8 cellular contexts compared by ENCODE assay signal in the genomic region with DNA sequence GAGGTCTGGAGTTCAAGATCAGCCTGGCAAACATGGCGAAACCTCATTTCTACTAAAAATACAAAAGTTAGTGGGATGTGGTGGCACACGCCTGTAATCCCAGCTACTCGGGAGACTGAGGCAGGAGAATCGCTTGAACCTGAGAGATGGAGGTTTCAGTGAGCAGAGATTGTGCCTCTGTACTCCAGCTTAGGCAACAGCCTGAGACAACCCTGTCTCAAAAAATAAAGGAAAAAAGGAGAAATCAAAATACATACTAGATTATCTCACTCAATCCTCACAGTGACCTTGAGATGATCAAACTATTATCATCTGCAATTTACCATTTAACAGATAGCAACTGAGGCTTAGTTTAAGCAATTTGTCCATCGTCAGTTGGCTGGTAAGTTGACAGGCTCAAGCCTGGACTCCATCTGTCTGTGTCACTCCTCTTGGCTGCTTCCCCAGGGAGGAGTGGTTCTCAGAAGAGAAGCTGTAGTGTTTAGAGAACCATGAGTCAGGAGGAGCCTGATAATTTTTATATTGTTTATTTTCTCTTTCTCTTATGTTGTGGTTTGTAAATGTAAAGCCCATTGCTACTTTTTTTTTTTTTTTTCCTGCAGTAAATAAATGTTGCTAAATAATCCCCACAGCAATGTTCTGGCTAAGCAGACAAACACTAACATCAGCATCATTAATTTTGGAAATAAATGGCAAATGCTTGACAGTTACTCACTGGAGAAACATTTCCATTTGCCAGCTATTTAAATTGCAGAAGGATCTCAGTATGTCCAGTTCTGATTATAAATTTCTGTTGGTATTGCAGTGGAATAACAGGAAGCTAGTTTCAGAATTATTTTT. TPM values are rescaled to one million over a fixed set of nuclear protein-coding genes. Genes with fewer than 3 reads are reported as not detected.
DNase-seq lines count a peak whose midpoint lies in the region; ATAC-seq and TF ChIP-seq lines count a peak whose summit lies in the region.
"Not testable (repeated sequence)": the region's sequence is repeated elsewhere in the genome, so short reads cannot be mapped to it uniquely, and the experiment has no call there.

No MANE protein-coding gene starts in this region.

- DNase-seq in DMS 273 treated with DMSO at 0.1 percent for 48 hours (lab: John Stamatoyannopoulos, UW) (peak; percentile 41), NCI-H1092 treated with DMSO at 0.1 percent for 48 hours (lab: John Stamatoyannopoulos, UW) (peak; percentile 23), SHP77 treated with DMSO at 0.1 percent for 48 hours (lab: John Stamatoyannopoulos, UW) (peak; percentile 49), mammary epithelial cell (peak; percentile 80), foreskin fibroblast (peak; percentile 72 to 83), left lung (peak in 1 of 2 donors; percentile 59), psoas muscle (peak; percentile 66 to 75), uterus (peak; percentile 68 to 79)

- not testable (repeated sequence) for H3K9me3 ChIP-seq in mammary epithelial cell (replicated peaks; ENCODE audit: insufficient read depth, low read length); left lung; psoas muscle; uterus

- intact Hi-C loops in mammary epithelial cell (cut with micrococcal nuclease): loop anchor here (10.0 kb wide), 1 partner anchor 262 kb away; no protein-coding TSS in a partner anchor
- intact Hi-C loops in left lung (cut with DNase I); psoas muscle (cut with DNase I); uterus (cut with DNase I; ENCODE audit: low total_unique reads): not testable (repeated sequence)

- H4K20me1 ChIP-seq in mammary epithelial cell (ENCODE audit: insufficient read depth, low read length): not testable (repeated sequence)

- CTCF ChIA-PET in mammary epithelial cell (lab: Charles Lee; ENCODE audit: low non-redundant PET): interaction anchor here (0.7 kb wide), 1 partner anchor 471 kb away, joined by 3 read pairs; no protein-coding TSS in a partner anchor

- not testable (repeated sequence) for H3K36me3 ChIP-seq in mammary epithelial cell (ENCODE audit: insufficient read depth, low read length); left lung; psoas muscle (ENCODE audit: insufficient read depth in 1 of 2, low read depth in 1 of 2); uterus

- in situ Hi-C loops in mammary epithelial cell (cut with MboI; ENCODE audit: low sequenced_read_pairs in 2 of 2): not testable (repeated sequence)

- BruUV-seq in mammary epithelial cell (replicated peaks; lab: Mats Ljungman, UMichigan): not testable (repeated sequence)

- ATAC-seq in left lung: peak; percentile 97
- peak; percentile 95 to 98 (median 97) for ATAC-seq in psoas muscle

- TF ChIP-seq CTCF in mammary epithelial cell (conservative IDR thresholded peaks at IDR 0.05 in 1 of 2, IDR thresholded peaks at IDR 0.05 in 1 of 2; ENCODE audit: extremely low read depth in 1 of 2, insufficient read depth in 1 of 2, low read depth in 1 of 2, low read length in 2 of 2); foreskin fibroblast (IDR thresholded peaks at IDR 0.05; ENCODE audit: low read depth, low read length); left lung (IDR thresholded peaks at IDR 0.05); psoas muscle (IDR thresholded peaks at IDR 0.05); uterus (IDR thresholded peaks at IDR 0.05): not testable (repeated sequence)

- H3K4me3 ChIP-seq in mammary epithelial cell (replicated peaks in 1 of 3; ENCODE audit: insufficient read depth in 1 of 3, low read depth in 2 of 3, low read length in 3 of 3); foreskin fibroblast (ENCODE audit: low read depth in 1 of 2, low read length in 2 of 2); left lung; uterus: not testable (repeated sequence)
- H3K4me3 ChIP-seq in psoas muscle: peak overlapping the region; percentile 32

- not testable (repeated sequence) for H2AFZ ChIP-seq in mammary epithelial cell (ENCODE audit: low read depth, low read length)

- H3K4me1 ChIP-seq in mammary epithelial cell (ENCODE audit: insufficient read depth, low read length) (peaks cover 10% of the 10 kb centered on the region), left lung (peaks cover 11 to 12% of the 10 kb centered on the region in 2 donors), psoas muscle (peaks cover 17% of the 10 kb centered on the region)
- H3K4me1 ChIP-seq in uterus: not testable (repeated sequence)

- not testable (repeated sequence) for H3K9ac ChIP-seq in mammary epithelial cell (ENCODE audit: insufficient read depth, low read length)

- 78% methylated on average over 5 of the region's 5 CpGs for WGBS in mammary epithelial cell (ENCODE audit: low coverage, missing lambda C conversion rate)
- WGBS in psoas muscle, 3 donors: 56 to 64% (median 61%) methylated on average over 5 of the region's 5 CpGs

- TF ChIP-seq POLR2A in uterus (IDR thresholded peaks at IDR 0.05): not testable (repeated sequence)

- H3K79me2 ChIP-seq in mammary epithelial cell (ENCODE audit: insufficient read depth, low read length): not testable (repeated sequence)

- H3K4me2 ChIP-seq in mammary epithelial cell (ENCODE audit: insufficient read depth, low read depth, low read length): not testable (repeated sequence)

- H3K27me3 ChIP-seq in mammary epithelial cell (ENCODE audit: insufficient read depth, low read length); left lung; psoas muscle (ENCODE audit: insufficient read depth in 3 of 3, low read length in 2 of 3); uterus: not testable (repeated sequence)

- H3K27ac ChIP-seq in mammary epithelial cell (ENCODE audit: insufficient read depth, low read depth, low read length): not testable (repeated sequence)
- H3K27ac ChIP-seq in left lung (peak overlapping the region; percentile 7 to 30), psoas muscle (peak overlapping the region; percentile 75), uterus (peak overlapping the region; percentile 70 to 84)

- dilution Hi-C loops in mammary epithelial cell (cut with HindIII; ENCODE audit: low sequenced_read_pairs): not testable (repeated sequence)

RNA-seq across cellular contexts. Expression of gene TYW1, which starts 46.4 kb away (rescaled TPM):
- total RNA-seq in mammary epithelial cell (10 to 100 TPM; 13.1 to 13.2 TPM), left lung (10 to 100 TPM; 14.1 to 16.5 TPM), psoas muscle (10 to 100 TPM in 3 of 4 donors, 1 to 10 TPM in 1; 9.9 to 13.7 (median 11.4) TPM), uterus (10 to 100 TPM; 28.1 to 57.9 (median 36.4) TPM)
- polyA plus RNA-seq in mammary epithelial cell (10.3 TPM), psoas muscle (10 to 100 TPM in 2 of 3 donors, 1 to 10 TPM in 1; 9.3 to 20.1 (median 10.4) TPM)
- polyA minus RNA-seq in mammary epithelial cell: 28.1 TPM

RNA-seq across cellular contexts. Expression of gene SBDS, which starts 47.6 kb away (rescaled TPM):
- total RNA-seq in mammary epithelial cell (100 to 1,000 TPM in 1 of 2 donors, 10 to 100 TPM in 1; 92.0 to 140 TPM), left lung (100 to 1,000 TPM in 1 of 2 donors, 10 to 100 TPM in 1; 94.4 to 109 TPM), psoas muscle (100 to 1,000 TPM; 236 to 417 (median 349) TPM), uterus (100 to 1,000 TPM in 2 of 4 donors, 10 to 100 TPM in 2; 57.1 to 134 (median 94.8) TPM)
- polyA plus RNA-seq in mammary epithelial cell (64.4 TPM), psoas muscle (100 to 1,000 TPM; 270 to 402 (median 399) TPM)
- 20.2 TPM for polyA minus RNA-seq in mammary epithelial cell
